17 cellular contexts compared by ENCODE assay signal in the genomic region with DNA sequence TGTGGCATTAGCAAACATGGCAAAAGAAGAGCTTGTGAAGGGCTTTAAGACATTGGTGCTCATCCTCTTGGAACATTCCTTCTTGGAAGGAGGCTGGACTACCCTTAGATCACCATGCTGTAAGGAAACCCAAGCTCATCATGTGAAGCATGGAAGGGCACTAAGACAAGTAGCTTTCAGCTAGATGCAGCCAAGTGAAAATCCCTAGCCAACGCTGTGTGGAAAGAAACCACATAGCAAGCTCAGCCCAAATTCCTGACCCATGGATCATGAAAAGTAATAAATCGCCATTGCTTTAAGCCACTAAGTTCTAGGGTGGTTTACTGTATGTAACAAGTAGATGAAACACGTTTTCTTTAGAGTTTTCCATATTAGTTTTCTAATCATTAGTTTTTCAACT. TPM values are rescaled to one million over a fixed set of nuclear protein-coding genes. Genes with fewer than 3 reads are reported as not detected.
DNase-seq lines count a peak whose midpoint lies in the region; ATAC-seq, FAIRE-seq and TF ChIP-seq lines count a peak whose summit lies in the region.
"Had no signal": no experiment of that assay in that cellular context is flagged by ENCODE, and none has a peak within 500 bp of the region (broad histone marks: within the 10 kb centered on the region; RNA-seq: fewer than 3 reads in every experiment).

No MANE protein-coding gene starts in this region.

- ATAC-seq in HG02938 (IDR thresholded peaks at IDR 0.05; ENCODE audit: unreplicated experiment): no peak
- ATAC-seq: stimulated activated effector memory CD8-positive, alpha-beta T cell treated with anti-CD3 and anti-CD28 coated beads, Interleukin-12 subunit alpha, Interleukin-12 subunit beta, amount 100 ng/mL, for 72 hours had no signal

- H4K91ac ChIP-seq in H1 (replicated peaks; ENCODE audit: insufficient read length, low read length): no peak overlapping the region

- no peak overlapping the region for H3K56ac ChIP-seq in H1 (replicated peaks; ENCODE audit: insufficient read length, low read depth, low read length)

- H2BK20ac ChIP-seq in H1 (ENCODE audit: low read length): no peak overlapping the region

- no peaks in the 10 kb centered on the region; the same call in 1 of the 2 replicates for H3K23me2 ChIP-seq in H1 (ENCODE audit: low read depth, low read length)

- no peaks in the 10 kb centered on the region for H4K20me1 ChIP-seq in H1 (replicated peaks in 1 of 2; ENCODE audit: control insufficient read depth in 1 of 2, insufficient read depth in 2 of 2, low read length in 2 of 2)

- no peak overlapping the region for H4K8ac ChIP-seq in H1 (ENCODE audit: extremely low read depth, insufficient read depth, low read length)

- FAIRE-seq in H1 (lab: Jason Lieb, UNC): no peak

- no peak overlapping the region for H2BK15ac ChIP-seq in H1 (ENCODE audit: low read length)

- intact Hi-C loops in left ventricle myocardium inferior (cut with micrococcal nuclease): no loop called here

- H2BK120ac ChIP-seq in H1 (replicated peaks; ENCODE audit: low read depth, low read length): no peak overlapping the region

- POLR2A ChIA-PET in H1 (lab: Charles Lee; ENCODE audit: partially characterized antibody): interaction anchor here (1.8 kb wide), 1 partner anchor 11 kb away, joined by 5 read pairs; no protein-coding TSS in a partner anchor

- no peak for TF ChIP-seq RAD21 in H1 (IDR thresholded peaks at IDR 0.05 in 1 of 2, conservative IDR thresholded peaks at IDR 0.05 in 1 of 2; ENCODE audit: low read depth in 2 of 2, low read length in 2 of 2)

- H3K23ac ChIP-seq in H1 (ENCODE audit: insufficient read length): no peak overlapping the region

- no peak overlapping the region for H4K5ac ChIP-seq in H1 (ENCODE audit: insufficient read length, low read depth, low read length)

- H3K9ac ChIP-seq in H1 (replicated peaks in 1 of 4; ENCODE audit: extremely low read depth in 1 of 4, low read depth in 3 of 4, low read length in 3 of 4): no peak overlapping the region

- peak; percentile 64 for DNase-seq in Caki2 (ENCODE audit: low read depth)
- peak; percentile 79 for DNase-seq in M059J (ENCODE audit: low read depth)
- DNase-seq in H1 (ENCODE audit: low read depth in 1 of 2, low spot score in 2 of 2): no peak
- peak; percentile 70 for DNase-seq in myocyte (ENCODE audit: low read depth)
- no peak for DNase-seq in left ventricle myocardium inferior
- DNase-seq in central memory CD4-positive, alpha-beta T cell: no peak
- DNase-seq in RKO (ENCODE audit: low spot score): no peak
- DNase-seq: activated naive CD4-positive, alpha-beta T cell treated with anti-CD3 and anti-CD28 coated beads, Interleukin-2, amount 50 U/mL, for 16 hours; C1 segment of cervical spinal cord; colonic mucosa; DND-41; esophagus squamous epithelium; NK-92 treated with Interleukin-12 subunit alpha and Interleukin-12 subunit beta, amount 100 ng/mL, for 24 hours; stimulated activated CD4-positive, alpha-beta T cell treated with anti-CD3 and anti-CD28 coated beads, Interleukin-4, amount 100 ng/mL, for 1 hour had no signal

- no peak for TF ChIP-seq POLR2A in H1 (IDR thresholded peaks at IDR 0.05; ENCODE audit: control extremely low read depth in 1 of 2, low read depth in 2 of 2, low read length in 2 of 2)

- H3K79me1 ChIP-seq in H1 (ENCODE audit: low read depth, low read length): no peaks in the 10 kb centered on the region

- H3K4ac ChIP-seq in H1 (replicated peaks; ENCODE audit: insufficient read length, low read depth, low read length): peak overlapping the region; percentile 1

- WGBS in H1 (ENCODE audit: extremely low coverage in 1 of 2, insufficient coverage in 1 of 2, insufficient read length in 1 of 2, insufficient replicate concordance in 2 of 2, low coverage in 1 of 2, low lambda C conversion rate in 2 of 2, missing lambda C conversion rate in 1 of 2), 2 experiments: 83% methylated on average over 3 of the region's 3 CpGs; no CpG with 5 or more reads in 1 of the 2 experiments

- no peaks in the 10 kb centered on the region for H3K9me3 ChIP-seq in H1 (ENCODE audit: insufficient read depth in 2 of 2, low read depth in 1 of 2, low read length in 1 of 2)
- no peaks in the 10 kb centered on the region for H3K9me3 ChIP-seq in left ventricle myocardium inferior (replicated peaks)
- H3K9me3 ChIP-seq: colonic mucosa, esophagus squamous epithelium, vagina had no signal

- H3K27ac ChIP-seq in H1 (ENCODE audit: low read depth, low read length) (no peak overlapping the region), left ventricle myocardium inferior (replicated peaks) (no peak overlapping the region)
- H3K27ac ChIP-seq: colonic mucosa, esophagus squamous epithelium, vagina had no signal

- no peak overlapping the region for H3K4me2 ChIP-seq in H1 (ENCODE audit: insufficient read depth in 1 of 2, low read depth in 2 of 2, low read length in 2 of 2)

- H3K36me3 ChIP-seq in H1 (ENCODE audit: control insufficient read depth in 2 of 4, insufficient read depth in 4 of 4, low read length in 3 of 4): no peaks in the 10 kb centered on the region
- no peaks in the 10 kb centered on the region for H3K36me3 ChIP-seq in left ventricle myocardium inferior
- H3K36me3 ChIP-seq: colonic mucosa, esophagus squamous epithelium, vagina had no signal

- no peak overlapping the region for H2BK12ac ChIP-seq in H1 (ENCODE audit: low read depth, low read length)

- CTCF ChIA-PET in H1 (lab: Charles Lee; ENCODE audit: partially characterized antibody): interaction anchor here (0.6 kb wide), 2 partner anchors 107 to 175 kb away, joined by 3 read pairs; no protein-coding TSS in a partner anchor

- TF ChIP-seq EP300 in H1 (IDR thresholded peaks at IDR 0.05; ENCODE audit: borderline replicate concordance in 1 of 2, low read depth in 2 of 2, low read length in 2 of 2): no peak

- no peaks in the 10 kb centered on the region for H3K27me3 ChIP-seq in H1 (replicated peaks in 1 of 4; ENCODE audit: control insufficient read depth in 3 of 4, extremely low read depth in 1 of 4, insufficient read depth in 3 of 4, low read length in 3 of 4)
- H3K27me3 ChIP-seq in left ventricle myocardium inferior (ENCODE audit: low read depth): peaks cover 16% of the 10 kb centered on the region
- H3K27me3 ChIP-seq: colonic mucosa, esophagus squamous epithelium, vagina had no signal

- H3K79me2 ChIP-seq in H1 (ENCODE audit: control insufficient read depth in 1 of 2, insufficient read depth in 2 of 2, low read length in 2 of 2): no peaks in the 10 kb centered on the region

- no peak overlapping the region for H2BK5ac ChIP-seq in H1 (ENCODE audit: low read depth, low read length)

- H3K14ac ChIP-seq in H1 (ENCODE audit: insufficient read length): no peak overlapping the region

- H3K4me3 ChIP-seq in H1 (ENCODE audit: extremely low read depth in 1 of 4, insufficient read depth in 2 of 4, low read depth in 3 of 4, low read length in 4 of 4) (no peak overlapping the region), left ventricle myocardium inferior (no peak overlapping the region)
- H3K4me3 ChIP-seq: colonic mucosa, esophagus squamous epithelium, vagina had no signal

- no peak overlapping the region for H2AFZ ChIP-seq in H1 (ENCODE audit: low read length)

- TF ChIP-seq CTCF in H1 (IDR thresholded peaks at IDR 0.05; ENCODE audit: control extremely low read depth in 1 of 3, insufficient read depth in 1 of 3, low read depth in 1 of 3, low read length in 3 of 3) (no peak), left ventricle myocardium inferior (IDR thresholded peaks at IDR 0.05; ENCODE audit: borderline replicate concordance) (no peak)

- no peak overlapping the region for H3K18ac ChIP-seq in H1 (ENCODE audit: extremely low read depth, low read length)

- H3K4me1 ChIP-seq in H1 (replicated peaks in 1 of 4; ENCODE audit: control insufficient read depth in 3 of 4, insufficient read depth in 4 of 4, low read length in 3 of 4) (no peaks in the 10 kb centered on the region), left ventricle myocardium inferior (no peaks in the 10 kb centered on the region)
- H3K4me1 ChIP-seq: colonic mucosa, esophagus squamous epithelium, vagina had no signal

- in situ Hi-C loops in Caki2 (cut with HindIII; ENCODE audit: low pct_unique_long_range_greater_than_20kb, low sequenced_read_pairs): no loop called here

- H2AK5ac ChIP-seq in H1 (ENCODE audit: low read depth, low read length): no peak overlapping the region

TF ChIP-seq in H1, 55 proteins besides CTCF, POLR2A, EP300 and RAD21:
- TF ChIP-seq NRF1 (IDR thresholded peaks at IDR 0.05; ENCODE audit: low read depth, low read length): no peak
- TF ChIP-seq EGR1 (IDR thresholded peaks at IDR 0.05; ENCODE audit: borderline replicate concordance, low read depth, low read length): no peak
- no peak for TF ChIP-seq SRF (IDR thresholded peaks at IDR 0.05; ENCODE audit: low read depth, low read length)

RNA-seq across cellular contexts. Expression of a gene that starts 12.4 kb away (rescaled TPM):
- total RNA-seq in Caki2 (2014; rRNA removed; shearing (Covaris generic); ENCODE audit: low replicate concordance): 21.7 and 21.9 TPM in 2 replicates
- total RNA-seq in M059J (2014; rRNA removed; shearing (Covaris generic)): 15.9 and 22.7 TPM in 2 replicates
- total RNA-seq in H1 (2021; fragmentation: NEBNext Ultra II Directional; extraction: Animal tissue kit (Norgen Biotek cat#: 25700)): 11.9 and 13.7 TPM in 2 replicates
- 6.1 and 7.0 TPM in 2 replicates for polyA plus RNA-seq in H1 (2011; rRNA removed)
- 9.2 TPM for polyA plus RNA-seq in H1 (2011; cell fraction: cytosol; rRNA removed)
- 13.9 TPM for polyA plus RNA-seq in H1 (2011; cell fraction: nucleus; rRNA removed)
- 9.9 to 12.6 TPM (median 11.5 TPM) in 4 replicates for polyA plus RNA-seq in H1 (2012, experiment 1 of 2)
- polyA plus RNA-seq in H1 (2012, experiment 2 of 2): 1.9 TPM
- polyA plus RNA-seq in H1 (2013, experiment 1 of 2): 10.1 TPM
- 9.1 TPM for polyA plus RNA-seq in H1 (2013, experiment 2 of 2)
- 10.2 and 19.6 TPM in 2 replicates for polyA minus RNA-seq in H1 (2011; rRNA and poly(A)+ RNA removed)
- 13.1 TPM for polyA minus RNA-seq in H1 (2011; cell fraction: cytosol; rRNA and poly(A)+ RNA removed)
- 60.4 TPM for polyA minus RNA-seq in H1 (2011; cell fraction: nucleus; rRNA and poly(A)+ RNA removed)
- 25.8 and 26.0 TPM in 2 replicates for total RNA-seq in myocyte
- polyA plus RNA-seq in myocyte (2012): 13.8 TPM
- 9.8 TPM for total RNA-seq in left ventricle myocardium inferior

Comparison
In these comparisons a context has a peak if more than half of its experiments do, and no peak if none do; other contexts are left out.
1. DNase-seq: peak in Caki2 (single experiment), M059J (single experiment) and myocyte (single experiment); none in H1 (0 of 2), left ventricle myocardium inferior (single experiment), central memory CD4-positive, alpha-beta T cell (single experiment) and RKO (single experiment).